7 cellular contexts compared by ENCODE assay signal in genomic region chr7:50782376-50783208, GRCh38. TPM values are rescaled to one million over a fixed set of nuclear protein-coding genes. Genes with fewer than 3 reads are reported as not detected.
DNase-seq lines count a peak whose midpoint lies in the region; ATAC-seq and TF ChIP-seq lines count a peak whose summit lies in the region.

Gene GRB10, minus strand, starts transcription at chr7:50782896. Its CDS starts 50,574 bp downstream, at chr7:50732322.

- H3K23me2 ChIP-seq in H9 (ENCODE audit: insufficient read length, low read depth, low read length, poor library complexity, severe bottlenecking) = peaks cover 4% of the 10 kb centered on the region

- POLR2A ChIA-PET in RWPE1 (lab: Yijun Ruan, JAX; ENCODE audit: low non-redundant PET) = no interaction called here

- no peak within 1 kb of the TSS for H2AFZ ChIP-seq in H9 (ENCODE audit: low read length)

- peak within 1 kb of the TSS; percentile 72 to 85 for H3K4me3 Mint-ChIP-seq in H9

- peaks cover 46 to 61% of the 10 kb centered on the region in 2 experiments for H3K4me1 Mint-ChIP-seq in H9

- H2BK5ac ChIP-seq in H9 (ENCODE audit: insufficient read length, low read length) = no peak within 1 kb of the TSS

- no peak within 1 kb of the TSS for H3K9ac ChIP-seq in H9 (ENCODE audit: extremely low read depth, insufficient read length, low read length)
- H3K9ac ChIP-seq in liver (ENCODE audit: low read depth in 1 of 2, low read length in 2 of 2) = no peak within 1 kb of the TSS

- H3K27ac ChIP-seq in H9 (ENCODE audit: insufficient read length, low read depth, low read length) = no peak within 1 kb of the TSS
- H3K27ac ChIP-seq in RWPE1 = no peak within 1 kb of the TSS
- H3K27ac ChIP-seq in dorsolateral prefrontal cortex = peak within 1 kb of the TSS in 57 of 59 donors; percentile 54 to 92 (median 84)
- peak within 1 kb of the TSS in 1 of 2 donors; percentile 19 for H3K27ac ChIP-seq in liver (ENCODE audit: low read depth in 1 of 2, low read length in 2 of 2)
- H3K27ac ChIP-seq in stomach = peak within 1 kb of the TSS in 3 of 5 donors; percentile 24 to 68 (median 32)

- peaks cover 5% of the 10 kb centered on the region; the same call in 1 of the 2 replicates for H3K27me3 Mint-ChIP-seq in H9 (ENCODE audit: low read depth)

- peak within 1 kb of the TSS; percentile 59 for H3K4me2 ChIP-seq in H9 (ENCODE audit: insufficient read depth, insufficient read length, low read length)

- intact Hi-C loops in dorsolateral prefrontal cortex (cut with DNase I) = loop anchor here (5.0 to 10.0 kb wide), 6 partner anchors 140 to 380 kb away; no protein-coding TSS in a partner anchor
- intact Hi-C loops in stomach (cut with DNase I; ENCODE audit: low total_unique reads) = loop anchor here (10.0 kb wide), 1 partner anchor 272 kb away; no protein-coding TSS in a partner anchor

- TF ChIP-seq CTCF in H9 (conservative IDR thresholded peaks at IDR 0.05) = peak; percentile 46; the same call in 2 of the 3 replicates
- TF ChIP-seq CTCF in RWPE1 (conservative IDR thresholded peaks at IDR 0.05; ENCODE audit: low read depth) = peak; percentile 64
- peak in 32 of 56 donors; percentile 2 to 67 (median 28) for TF ChIP-seq CTCF in dorsolateral prefrontal cortex (IDR thresholded peaks at IDR 0.05 in 54 of 56, conservative IDR thresholded peaks at IDR 0.05 in 2 of 56; ENCODE audit: low read depth in 1 of 56, partially characterized antibody in 56 of 56)
- TF ChIP-seq CTCF in liver (IDR thresholded peaks at IDR 0.05; ENCODE audit: low read depth, low read length, missing input control) = no peak
- TF ChIP-seq CTCF in stomach (IDR thresholded peaks at IDR 0.05) = peak in 1 of 7 experiments; percentile 45

- no peak within 1 kb of the TSS for H3K23ac ChIP-seq in H9 (ENCODE audit: insufficient read length, low read depth, low read length)

- H4K20me1 ChIP-seq in H9 (ENCODE audit: control insufficient read depth, insufficient read depth, insufficient read length) = no peaks in the 10 kb centered on the region

- H4K5ac ChIP-seq in H9 (ENCODE audit: insufficient read length, low read depth, low read length) = no peak within 1 kb of the TSS

- no peak within 1 kb of the TSS for H3T11ph ChIP-seq in H9 (ENCODE audit: low read length)

- no peak for ATAC-seq in HG03439 (IDR thresholded peaks at IDR 0.05; ENCODE audit: unreplicated experiment)
- no peak for ATAC-seq in GM19467 (IDR thresholded peaks at IDR 0.05; ENCODE audit: unreplicated experiment)

- WGBS in H9 (ENCODE audit: extremely low coverage, insufficient read length, low lambda C conversion rate) = no CpG with 5 or more reads among the region's 95 CpGs
- WGBS in liver = 49% methylated on average over 95 of the region's 95 CpGs
- 34 to 67% (median 59%) methylated on average over 44 to 95 of the region's 95 CpGs for WGBS in stomach, 5 donors

- H3K56ac ChIP-seq in H9 (ENCODE audit: insufficient read length, low read depth, low read length) = no peak within 1 kb of the TSS

- H3K14ac ChIP-seq in H9 (ENCODE audit: insufficient read depth, low read length) = no peak within 1 kb of the TSS

- DNase-seq in H9 = peak; percentile 72
- no peak for DNase-seq in RWPE1 (ENCODE audit: low spot score)
- peak; percentile 77 to 91 (median 87) for DNase-seq in dorsolateral prefrontal cortex
- no peak for DNase-seq in stomach

- H3K36me3 ChIP-seq in liver (ENCODE audit: control insufficient read depth in 4 of 4, insufficient read depth in 3 of 4, low read depth in 1 of 4, low read length in 3 of 4) (no peaks in the 10 kb centered on the region), stomach (no peaks in the 10 kb centered on the region)

- H3K4me3 ChIP-seq in dorsolateral prefrontal cortex (peak within 1 kb of the TSS; percentile 34 to 78 (median 64)), liver (ENCODE audit: low read depth in 1 of 3, low read length in 3 of 3) (peak within 1 kb of the TSS in 2 of 3 donors; percentile 19 to 57), stomach (peak within 1 kb of the TSS; percentile 49 to 65 (median 59))

- H3K9me3 ChIP-seq in H9 (ENCODE audit: control insufficient read depth, low read depth, low read length) (no peaks in the 10 kb centered on the region), liver (ENCODE audit: control insufficient read depth in 4 of 4, low read length in 3 of 4) (no peaks in the 10 kb centered on the region), stomach (no peaks in the 10 kb centered on the region)

- no peaks in the 10 kb centered on the region; the same call in 1 of the 2 replicates for H3K27me3 ChIP-seq in H9 (ENCODE audit: insufficient read depth, low read length)
- H3K27me3 ChIP-seq in dorsolateral prefrontal cortex = peaks cover 0 to 8% (median 0%) of the 10 kb centered on the region in 45 donors
- H3K27me3 ChIP-seq in liver (ENCODE audit: control insufficient read depth in 4 of 4, insufficient read depth in 4 of 4, low read length in 3 of 4) = no peaks in the 10 kb centered on the region
- H3K27me3 ChIP-seq in stomach = no peaks in the 10 kb centered on the region

- no peaks in the 10 kb centered on the region; the same call in 1 of the 2 replicates for H3K4me1 ChIP-seq in H9 (ENCODE audit: insufficient read depth, low read length)
- H3K4me1 ChIP-seq in liver (ENCODE audit: control insufficient read depth in 4 of 4, insufficient read depth in 4 of 4, low read length in 3 of 4) = peaks cover 17 to 84% (median 55%) of the 10 kb centered on the region in 4 donors
- peaks cover 14 to 77% (median 54%) of the 10 kb centered on the region in 4 donors for H3K4me1 ChIP-seq in stomach

- no peak within 1 kb of the TSS for H2BK20ac ChIP-seq in H9 (ENCODE audit: low read depth, low read length, poor library complexity, severe bottlenecking)

- H2BK15ac ChIP-seq in H9 (ENCODE audit: low read depth, low read length) = no peak within 1 kb of the TSS

- H3K36me3 Mint-ChIP-seq in H9 (ENCODE audit: insufficient read depth in 1 of 3, low read depth in 3 of 3) = peaks cover 22 to 44% (median 34%) of the 10 kb centered on the region in 3 experiments

- H4K91ac ChIP-seq in H9 (ENCODE audit: insufficient read length, low read depth, low read length) = no peak within 1 kb of the TSS

- no peak for TF ChIP-seq EP300 in stomach (IDR thresholded peaks at IDR 0.05)

- no peak within 1 kb of the TSS for H4K8ac ChIP-seq in H9 (replicated peaks; ENCODE audit: insufficient read length, low read depth, low read length)

- no peak within 1 kb of the TSS for H2AK5ac ChIP-seq in H9 (ENCODE audit: insufficient read length, low read length)

- CTCF ChIA-PET in RWPE1 (lab: Yijun Ruan, JAX) = no interaction called here

- H3K79me2 ChIP-seq in H9 (ENCODE audit: insufficient read depth, low read length) = peaks cover 57% of the 10 kb centered on the region

- no peak within 1 kb of the TSS for H3K4ac ChIP-seq in H9 (ENCODE audit: low read depth, low read length)

- TF ChIP-seq POLR2A in stomach (IDR thresholded peaks at IDR 0.05) = no peak

- H3K9me3 Mint-ChIP-seq in H9 = peaks cover 14 to 19% of the 10 kb centered on the region in 2 experiments

- TF ChIP-seq RAD21 in liver (IDR thresholded peaks at IDR 0.05) = no peak

- H2BK12ac ChIP-seq in H9 (ENCODE audit: insufficient read length, low read depth, low read length) = no peak within 1 kb of the TSS

- no peak within 1 kb of the TSS for H2BK120ac ChIP-seq in H9 (ENCODE audit: low read depth, low read length, poor library complexity, severe bottlenecking)

- H3K18ac ChIP-seq in H9 (ENCODE audit: insufficient read length, low read depth, low read length) = no peak within 1 kb of the TSS

- peak within 1 kb of the TSS in 2 of 3 experiments; percentile 18 to 92; a peak in 4 of 7 replicates for H3K27ac Mint-ChIP-seq in H9

- peaks cover 5% of the 10 kb centered on the region for H3K79me1 ChIP-seq in H9 (ENCODE audit: insufficient read depth, low read depth, low read length, poor library complexity, severe bottlenecking)

TF ChIP-seq in liver, 16 proteins besides CTCF, POLR2A, EP300 and RAD21 (continues in another document):
- TF ChIP-seq JUND (IDR thresholded peaks at IDR 0.05) (no peak), FOXA2 (IDR thresholded peaks at IDR 0.05) (no peak), MAX (IDR thresholded peaks at IDR 0.05) (no peak), EGR1 (IDR thresholded peaks at IDR 0.05; ENCODE audit: low read depth in 2 of 2) (no peak), GABPA (IDR thresholded peaks at IDR 0.05 in 1 of 2, conservative IDR thresholded peaks at IDR 0.05 in 1 of 2) (no peak), YY1 (IDR thresholded peaks at IDR 0.05) (no peak), SP1 (IDR thresholded peaks at IDR 0.05) (no peak), ATF3 (IDR thresholded peaks at IDR 0.05) (no peak), HNF4A (conservative IDR thresholded peaks at IDR 0.05) (no peak), HNF4G (IDR thresholded peaks at IDR 0.05) (no peak), TAF1 (conservative IDR thresholded peaks at IDR 0.05) (no peak), RXRA (IDR thresholded peaks at IDR 0.05) (no peak), NR2F2 (IDR thresholded peaks at IDR 0.05) (no peak), FOXA1 (IDR thresholded peaks at IDR 0.05) (no peak), ZBTB33 (IDR thresholded peaks at IDR 0.05) (no peak)

RNA-seq across cellular contexts. Expression of gene GRB10, which starts in this region (rescaled TPM):
- total RNA-seq in H9 (2021) (106 and 108 TPM in 2 replicates), dorsolateral prefrontal cortex (100 to 1,000 TPM in 97 of 120 experiments, 10 to 100 TPM in 23; 74.7 to 208 (median 113) TPM), liver (10 to 100 TPM; 19.6 to 53.1 TPM), stomach (10 to 100 TPM; 45.1 to 84.9 (median 68.8) TPM)
- polyA plus RNA-seq in liver (10 to 100 TPM; 10.7 to 15.4 TPM), stomach (10 to 100 TPM; 10.2 to 15.1 (median 12.4) TPM)

Comparison
In these comparisons a context has a peak if more than half of its experiments do, and no peak if none do; other contexts are left out.
1. DNase-seq: peak in H9 (single experiment) and dorsolateral prefrontal cortex (10 of 10); none in RWPE1 (single experiment) and stomach (single experiment).
2. H3K27ac ChIP-seq: peak in dorsolateral prefrontal cortex (57 of 59) and stomach (3 of 5); none in H9 (single experiment) and RWPE1 (single experiment).
3. Peak in every context shown above with its lines, with median percentiles within 50 percentile points of each other: H3K4me3 ChIP-seq.